Comparison of ENCODE assay signal across 24 cellular contexts in the genomic region with DNA sequence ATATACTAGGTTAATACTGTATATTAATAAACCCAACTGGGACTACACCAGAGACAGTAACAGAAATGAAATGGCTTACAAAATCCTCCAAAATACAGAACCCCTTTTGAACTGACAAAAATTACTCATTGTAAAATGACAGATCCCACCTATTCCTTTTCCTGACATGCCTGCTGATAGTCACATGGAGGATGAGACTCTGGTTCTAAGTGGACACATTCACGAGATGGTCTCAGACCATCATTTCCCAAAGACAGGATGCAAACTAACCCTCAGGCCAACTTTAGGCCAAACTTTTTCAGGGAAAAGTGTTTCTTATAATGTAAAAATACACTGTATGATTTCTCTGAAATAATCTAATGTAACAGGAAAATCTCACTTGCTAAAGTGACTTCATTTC.
"Had no signal": no experiment of that assay in that cellular context is flagged by ENCODE, and none has a peak within 500 bp of the region (broad histone marks: within the 10 kb centered on the region; RNA-seq: fewer than 3 reads in every experiment).

No MANE protein-coding gene starts in this region.

- H3K36me3 ChIP-seq: breast epithelium, SJCRH30 had no signal

- H3K4me3 Mint-ChIP-seq: activated CD4-positive, alpha-beta T cell treated with anti-CD3 and anti-CD28 coated beads, Interleukin-2, amount 10 ng/mL, durations not matched to agents 24 days and 14 days; activated naive CD4-positive, alpha-beta T cell treated with anti-CD3 and anti-CD28 coated beads, Interleukin-2, amount 50 U/mL, for 24 hours; T-helper 2 cell treated with Interferon-gamma antibody and Interleukin-4, amounts not matched to agents 5 μg/mL and 100 μg/mL, for 36 hours; WTC11 had no signal

- H3K4me3 ChIP-seq: breast epithelium, K562, Peyer's patch, SJCRH30 had no signal

- H3K9me3 ChIP-seq: breast epithelium, Peyer's patch, SJCRH30 had no signal

- FAIRE-seq: K562 had no signal

- H3K27ac ChIP-seq: SJCRH30 had no signal

- H3K27me3 ChIP-seq: breast epithelium, Peyer's patch, SJCRH30 had no signal

- H3K9me3 Mint-ChIP-seq: activated CD4-positive, alpha-beta T cell treated with anti-CD3 and anti-CD28 coated beads, Interleukin-2, amount 10 ng/mL, durations not matched to agents 24 days and 14 days; activated naive CD4-positive, alpha-beta T cell treated with anti-CD3 and anti-CD28 coated beads, Interleukin-2, amount 50 U/mL, for 24 hours; T-helper 2 cell treated with Interferon-gamma antibody and Interleukin-4, amounts not matched to agents 5 μg/mL and 100 μg/mL, for 36 hours; WTC11 had no signal

- H3K4me1 ChIP-seq: breast epithelium, SJCRH30 had no signal

- H3K27ac Mint-ChIP-seq: activated CD4-positive, alpha-beta T cell treated with anti-CD3 and anti-CD28 coated beads, Interleukin-2, amount 10 ng/mL, durations not matched to agents 24 days and 14 days; activated naive CD4-positive, alpha-beta T cell treated with anti-CD3 and anti-CD28 coated beads, Interleukin-2, amount 50 U/mL, for 24 hours; T-helper 2 cell treated with Interferon-gamma antibody and Interleukin-4, amounts not matched to agents 5 μg/mL and 100 μg/mL, for 36 hours; WTC11 had no signal

- H3K27me3 Mint-ChIP-seq: activated CD4-positive, alpha-beta T cell treated with anti-CD3 and anti-CD28 coated beads, Interleukin-2, amount 10 ng/mL, durations not matched to agents 24 days and 14 days; activated naive CD4-positive, alpha-beta T cell treated with anti-CD3 and anti-CD28 coated beads, Interleukin-2, amount 50 U/mL, for 24 hours had no signal

- DNase-seq: activated CD4-positive, alpha-beta T cell treated with anti-CD3 and anti-CD28 coated beads for 1 hour; activated CD4-positive, alpha-beta T cell treated with anti-CD3 and anti-CD28 coated beads, Interleukin-2, amount 10 ng/mL, durations not matched to agents 24 days and 14 days; activated CD4-positive, alpha-beta T cell treated with anti-CD3 and anti-CD28 coated beads, Interleukin-2, amount 50 U/mL, for 48 hours; activated naive CD4-positive, alpha-beta T cell; activated T-cell treated with anti-CD3 and anti-CD28 coated beads for 4 hours; aorta; Kasumi-1; NCI-H1105 treated with DMSO at 0.1 percent for 48 hours; NCI-H146; NCI-H187 treated with DMSO at 0.1 percent for 48 hours; NCI-H2081 treated with DMSO at 0.1 percent for 48 hours; NCI-H446 treated with DMSO at 0.1 percent for 48 hours; NCI-H526; NCI-H82; Peyer's patch; Right ventricle myocardium superior; SJCRH30; SW 1271 had no signal

- ATAC-seq: K562, SK-N-SH treated with all-trans-retinoic acid at 6 μM for 48 hours, WTC11 had no signal

- H3K4me1 Mint-ChIP-seq: WTC11 had no signal
